Comparison of ENCODE assay signal across 8 cellular contexts in genomic region chr6:26305097-26305841, GRCh38. TPM values are rescaled to one million over a fixed set of nuclear protein-coding genes. Genes with fewer than 3 reads are reported as not detected.
A peak's percentile ranks its signal among the peaks of the same experiment; 100 is the strongest.
DNase-seq lines count a peak whose midpoint lies in the region; ATAC-seq and TF ChIP-seq lines count a peak whose summit lies in the region.

No MANE protein-coding gene starts in this region.

- peaks cover 21% of the 10 kb centered on the region for H3K4me1 Mint-ChIP-seq in activated T-helper 17 cell treated with anti-CD3 and anti-CD28 coated beads, Interleukin-2, amount 50 U/mL, for 72 hours
- H3K4me1 Mint-ChIP-seq in neural crest cell (peaks cover 13% of the 10 kb centered on the region), type B pancreatic cell (ENCODE audit: unreplicated experiment) (peaks cover 9% of the 10 kb centered on the region)

- in situ Hi-C loops in GM23248 (cut with MboI) = loop anchor here (25.0 kb wide), 1 partner anchor 832 kb away; a partner anchor contains a TSS

- peaks cover 14% of the 10 kb centered on the region for H3K36me3 Mint-ChIP-seq in activated T-helper 17 cell treated with anti-CD3 and anti-CD28 coated beads, Interleukin-2, amount 50 U/mL, for 72 hours (ENCODE audit: low read depth)
- H3K36me3 Mint-ChIP-seq in neural crest cell (ENCODE audit: low read depth) = no peaks in the 10 kb centered on the region
- no peaks in the 10 kb centered on the region for H3K36me3 Mint-ChIP-seq in type B pancreatic cell

- peak overlapping the region; percentile 81 for H2AFZ ChIP-seq in GM23248

- WGBS in GM23248 (ENCODE audit: low coverage in 1 of 2, low lambda C conversion rate in 2 of 2, missing lambda C conversion rate in 2 of 2), 2 experiments = 31 to 32% methylated on average over 22 of the region's 22 CpGs

- no peaks in the 10 kb centered on the region for H4K20me1 ChIP-seq in GM23248 (ENCODE audit: insufficient read depth)

- peak in 10 of 14 donors; percentile 2 to 76 (median 30) for DNase-seq in C1 segment of cervical spinal cord (lab: John Stamatoyannopoulos, UW)
- DNase-seq in GM23248 = peak; percentile 66
- DNase-seq in NCI-H774 (lab: John Stamatoyannopoulos, UW) = peak; percentile 22
- DNase-seq in fibroblast of pulmonary artery (ENCODE audit: low read depth) = peak; percentile 73
- peak; percentile 35 for DNase-seq in neural crest cell (ENCODE audit: low read depth, low spot score)
- no peak for DNase-seq in type B pancreatic cell (ENCODE audit: extremely low spot score, unreplicated experiment)
- DNase-seq in GM19238 (ENCODE audit: insufficient read length, low spot score) = no peak

- H3K4me1 ChIP-seq in GM23248 (ENCODE audit: insufficient read depth) = peaks cover 15% of the 10 kb centered on the region

- H3K4me3 Mint-ChIP-seq in activated T-helper 17 cell treated with anti-CD3 and anti-CD28 coated beads, Interleukin-2, amount 50 U/mL, for 72 hours = peak overlapping the region; percentile 85
- H3K4me3 Mint-ChIP-seq in neural crest cell (peak overlapping the region; percentile 88), type B pancreatic cell (peak overlapping the region; percentile 90)

- H3K27ac ChIP-seq in GM23248 = peak overlapping the region; percentile 75

- peak overlapping the region; percentile 75 for H3K9ac ChIP-seq in GM23248

- no peaks in the 10 kb centered on the region for H3K27me3 ChIP-seq in GM23248 (replicated peaks; ENCODE audit: insufficient read depth)

- H3K9me3 Mint-ChIP-seq in activated T-helper 17 cell treated with anti-CD3 and anti-CD28 coated beads, Interleukin-2, amount 50 U/mL, for 72 hours = no peaks in the 10 kb centered on the region
- H3K9me3 Mint-ChIP-seq in neural crest cell = no peaks in the 10 kb centered on the region
- H3K9me3 Mint-ChIP-seq in type B pancreatic cell = no peaks in the 10 kb centered on the region

- H3K79me2 ChIP-seq in GM23248 (ENCODE audit: insufficient read depth) = no peaks in the 10 kb centered on the region

- H3K4me3 ChIP-seq in GM23248 (peak overlapping the region; percentile 67), fibroblast of pulmonary artery (replicated peaks; ENCODE audit: low read depth, low read length) (peak overlapping the region; percentile 47)

- no peaks in the 10 kb centered on the region for H3K9me3 ChIP-seq in GM23248 (ENCODE audit: low read depth)

- peak; percentile 54 for ATAC-seq in activated T-helper 17 cell treated with anti-CD3 and anti-CD28 coated beads, Interleukin-2, amount 50 U/mL, for 72 hours (replicated peaks)

- H3K36me3 ChIP-seq in GM23248 (ENCODE audit: low read depth) = no peaks in the 10 kb centered on the region

- H3K9me2 ChIP-seq in GM23248 (ENCODE audit: insufficient read depth) = no peaks in the 10 kb centered on the region

- H3K27ac Mint-ChIP-seq in activated T-helper 17 cell treated with anti-CD3 and anti-CD28 coated beads, Interleukin-2, amount 50 U/mL, for 72 hours = peak overlapping the region; percentile 97
- peak overlapping the region; percentile 29 for H3K27ac Mint-ChIP-seq in neural crest cell (ENCODE audit: unreplicated experiment)
- peak overlapping the region; percentile 92 for H3K27ac Mint-ChIP-seq in type B pancreatic cell

- no peaks in the 10 kb centered on the region for H3K27me3 Mint-ChIP-seq in activated T-helper 17 cell treated with anti-CD3 and anti-CD28 coated beads, Interleukin-2, amount 50 U/mL, for 72 hours
- peaks cover 24% of the 10 kb centered on the region for H3K27me3 Mint-ChIP-seq in neural crest cell (ENCODE audit: low read depth)
- peaks cover 8% of the 10 kb centered on the region for H3K27me3 Mint-ChIP-seq in type B pancreatic cell

- TF ChIP-seq CTCF in fibroblast of pulmonary artery (IDR thresholded peaks at IDR 0.05; ENCODE audit: low read length, missing control alignments) (no peak), neural crest cell (conservative IDR thresholded peaks at IDR 0.05) (no peak), type B pancreatic cell (conservative IDR thresholded peaks at IDR 0.05) (no peak)

- H3K4me2 ChIP-seq in GM23248 (ENCODE audit: unreplicated experiment) = peak overlapping the region; percentile 67

- H3F3A ChIP-seq in GM23248 (ENCODE audit: insufficient read depth) = peaks cover 37% of the 10 kb centered on the region

RNA-seq across cellular contexts. Expression of gene BTN3A2, which starts 59.7 kb away (rescaled TPM):
- total RNA-seq in GM23248 (2014; rRNA removed; shearing (Covaris generic)) = 12.9 and 14.5 TPM in 2 replicates
- 7.9 and 9.5 TPM in 2 replicates for polyA plus RNA-seq in GM23248 (2016; fragmentation: Nextera tagmentation; extraction: Ambion mirVana)
- 100 to 1,000 TPM in 1 of 2 donors, 10 to 100 TPM in 1; 70.5 to 134 TPM for total RNA-seq in activated T-helper 17 cell treated with anti-CD3 and anti-CD28 coated beads, Interleukin-2, amount 50 U/mL, for 72 hours
- total RNA-seq in neural crest cell (9.6 and 12.5 TPM in 2 replicates), type B pancreatic cell (ENCODE audit: low replicate concordance) (13.1 and 16.4 TPM in 2 replicates)

Comparison
In these comparisons a context has a peak if more than half of its experiments do, and no peak if none do; other contexts are left out.
1. DNase-seq: peak in C1 segment of cervical spinal cord (10 of 14), GM23248 (single experiment), NCI-H774 (single experiment), fibroblast of pulmonary artery (single experiment) and neural crest cell (single experiment); none in type B pancreatic cell (single experiment) and GM19238 (single experiment).
2. H3K27ac Mint-ChIP-seq: peak in every context shown above with its lines; median percentile 97 in activated T-helper 17 cell treated with anti-CD3 and anti-CD28 coated beads, Interleukin-2, amount 50 U/mL, for 72 hours; 92 in type B pancreatic cell; 29 in neural crest cell.
3. Peak in every context shown above with its lines, with median percentiles within 50 percentile points of each other: H3K4me3 Mint-ChIP-seq.